In genomic region chr12:4954632-4955354, GRCh38 we compare ENCODE assay signal across 20 cellular contexts.
DNase-seq lines count a peak whose midpoint lies in the region; ATAC-seq and TF ChIP-seq lines count a peak whose summit lies in the region.
"Had no signal": no experiment of that assay in that cellular context is flagged by ENCODE, and none has a peak within 500 bp of the region (broad histone marks: within the 10 kb centered on the region; RNA-seq: fewer than 3 reads in every experiment).

No MANE protein-coding gene starts in this region.

- peaks cover 62% of the 10 kb centered on the region for H3K4me1 ChIP-seq in BLaER1
- H3K4me1 ChIP-seq: A549 had no signal

- ATAC-seq in HG03520 (IDR thresholded peaks at IDR 0.05; ENCODE audit: unreplicated experiment): no peak
- ATAC-seq: A549, HepG2 had no signal

- H4K20me1 ChIP-seq in BLaER1: no peaks in the 10 kb centered on the region

- H3K27ac ChIP-seq in BLaER1: peak overlapping the region; percentile 64
- H3K27ac ChIP-seq: A549, C4-2B, SK-N-MC had no signal

- H3K9ac ChIP-seq in BLaER1: peak overlapping the region; percentile 31; the same call in 1 of the 2 replicates

- TF ChIP-seq CTCF in GM10266 (IDR thresholded peaks at IDR 0.05; ENCODE audit: control insufficient read depth, insufficient read depth, low read depth, missing control alignments): no peak

- DNase-seq in GM10266 (ENCODE audit: extremely low spot score): peak; percentile 13
- DNase-seq in NOMO-1 treated with DMSO at 0.1 percent for 48 hours (lab: John Stamatoyannopoulos, UW; ENCODE audit: unreplicated experiment): peak; percentile 5
- peak; percentile 4 for DNase-seq in medulla oblongata (ENCODE audit: extremely low spot score)
- no peak for DNase-seq in ecto neural progenitor cell (ENCODE audit: low spot score)
- DNase-seq in stimulated activated CD4-positive, alpha-beta T cell treated with anti-CD3 and anti-CD28 coated beads, Interleukin-4, amount 100 ng/mL, for 24 hours: no peak
- DNase-seq: AML-193; CD8-positive, alpha-beta memory T cell; DMS 273 treated with DMSO at 0.1 percent for 48 hours; DND-41; Kasumi-1; NCI-H2029; NCI-H2227 treated with DMSO at 0.1 percent for 48 hours; NCI-H526 treated with DMSO at 0.1 percent for 48 hours; SIG-M5 had no signal

- no peaks in the 10 kb centered on the region for H3K27me3 ChIP-seq in BLaER1

- no peaks in the 10 kb centered on the region for H3K9me3 ChIP-seq in BLaER1
- H3K9me3 ChIP-seq: A549 had no signal

- peak overlapping the region; percentile 87 for H3K4me2 ChIP-seq in BLaER1
- H3K4me2 ChIP-seq: A549 had no signal

- H3K36me3 ChIP-seq in BLaER1: no peaks in the 10 kb centered on the region

- peak overlapping the region; percentile 34; the same call in 1 of the 2 replicates for H3K4me3 ChIP-seq in BLaER1
- H3K4me3 ChIP-seq: A549, SK-N-MC had no signal

Comparison
In these comparisons a context has a peak if more than half of its experiments do, and no peak if none do; other contexts are left out.
1. DNase-seq: peak in GM10266 (single experiment), NOMO-1 treated with DMSO at 0.1 percent for 48 hours (single experiment) and medulla oblongata (single experiment); none in ecto neural progenitor cell (single experiment) and stimulated activated CD4-positive, alpha-beta T cell treated with anti-CD3 and anti-CD28 coated beads, Interleukin-4, amount 100 ng/mL, for 24 hours (single experiment).